9 cellular contexts compared by ENCODE assay signal in the genomic region with DNA sequence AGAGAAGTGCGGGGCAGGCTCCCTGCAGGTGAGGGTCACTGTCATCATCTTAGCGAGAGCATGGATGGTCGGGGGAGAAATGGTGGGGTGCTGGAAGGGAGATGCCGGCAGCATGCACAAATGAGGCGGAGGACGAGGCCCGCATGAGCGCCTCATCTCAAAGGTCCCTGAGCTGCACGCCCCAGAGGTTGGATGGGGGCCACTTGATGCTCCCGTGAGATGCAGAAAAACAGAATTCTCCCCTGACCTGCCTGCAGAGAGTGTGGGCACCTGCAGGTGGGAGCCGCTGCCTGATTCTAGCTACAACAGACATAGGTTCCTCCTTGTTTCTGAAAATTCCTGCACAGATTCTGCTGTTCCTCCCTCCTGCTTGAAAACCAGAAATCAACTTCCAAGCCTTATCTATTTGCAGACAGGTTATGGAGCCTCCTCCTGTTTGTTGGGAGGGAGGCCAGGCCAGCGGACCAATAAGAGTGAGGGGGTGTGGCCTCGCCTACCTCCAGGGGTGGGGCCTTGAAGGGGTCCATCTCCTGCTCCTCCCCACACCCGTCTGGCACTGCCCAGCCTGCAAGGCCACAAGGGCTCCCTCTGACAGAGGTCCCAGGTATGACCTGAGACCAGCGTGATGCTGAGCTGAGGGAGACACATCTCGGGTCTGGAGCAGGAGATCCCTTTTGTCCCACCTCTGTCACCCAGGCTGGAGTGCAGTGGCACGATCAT.
A peak's percentile ranks its signal among the peaks of the same experiment; 100 is the strongest.
DNase-seq lines count a peak whose midpoint lies in the region; ATAC-seq, FAIRE-seq and TF ChIP-seq lines count a peak whose summit lies in the region.
"Had no signal": no experiment of that assay in that cellular context is flagged by ENCODE, and none has a peak within 500 bp of the region (broad histone marks: within the 10 kb centered on the region; RNA-seq: fewer than 3 reads in every experiment).

No MANE protein-coding gene starts in this region.

- BruUV-seq in A673 (replicated peaks; lab: Mats Ljungman, UMichigan) (no TSS peak), HCT116 (replicated peaks; lab: Mats Ljungman, UMichigan) (no TSS peak)

- WGBS in testis, 2 donors, result 52 to 77% methylated on average over 15 to 17 of the region's 17 CpGs

- peak; percentile 100 for ATAC-seq in HCT116

- H3K4me3 ChIP-seq in A673 (ENCODE audit: low read depth, low read length, poor library complexity, severe bottlenecking) (no peak overlapping the region), HCT116 (replicated peaks in 1 of 2; ENCODE audit: low read depth in 1 of 2, low read length in 2 of 2) (no peak overlapping the region), testis (no peak overlapping the region)

- POLR2A ChIA-PET in A673 (lab: Charles Lee; ENCODE audit: low non-redundant PET) (no interaction called here), HCT116 (lab: Charles Lee) (no interaction called here)

- CTCF ChIA-PET in A673 (lab: Charles Lee) (no interaction called here), HCT116 (lab: Charles Lee) (no interaction called here)

- H3K27ac ChIP-seq in A673 (ENCODE audit: low read depth, low read length, poor library complexity, severe bottlenecking), result no peak overlapping the region
- peak overlapping the region; percentile 44; the same call in 1 of the 2 replicates for H3K27ac ChIP-seq in HCT116 (ENCODE audit: low read depth, low read length)
- H3K27ac ChIP-seq in testis, result no peak overlapping the region

- TF ChIP-seq CTCF in A673 (conservative IDR thresholded peaks at IDR 0.05; ENCODE audit: low read depth, low read length) (no peak), HCT116 (IDR thresholded peaks at IDR 0.05 in 2 of 3, conservative IDR thresholded peaks at IDR 0.05 in 1 of 3; ENCODE audit: borderline replicate concordance in 1 of 3, insufficient read depth in 1 of 3, low read depth in 2 of 3, low read length in 2 of 3) (peak in 1 of 3 experiments; percentile 11; a peak in 1 of 6 replicates), testis (IDR thresholded peaks at IDR 0.05) (no peak)

- no peaks in the 10 kb centered on the region for H3K79me2 ChIP-seq in HCT116 (ENCODE audit: insufficient read depth, low read length)

- no peak for TF ChIP-seq RAD21 in HCT116 (IDR thresholded peaks at IDR 0.05; ENCODE audit: low read depth)

- RAD21 ChIA-PET in HCT116 (lab: Charles Lee; ENCODE audit: low non-redundant PET in 1 of 2, low total read pairs in 2 of 2, uncharacterized antibody in 2 of 2, unreplicated experiment in 2 of 2), result no interaction called here

- DNase-seq in A673 (ENCODE audit: low spot score) (peak; percentile 44), HCT116 (ENCODE audit: low read depth, low spot score) (peak; percentile 64), NCI-H774 (lab: John Stamatoyannopoulos, UW) (peak; percentile 66), cerebellum (ENCODE audit: low spot score) (peak; percentile 93), testis (peak; percentile 33), T-helper 9 cell (no peak), LoVo (ENCODE audit: low spot score) (no peak)

- H3K27me3 ChIP-seq in A673 (replicated peaks; ENCODE audit: insufficient read depth, low read depth, low read length, poor library complexity) (no peaks in the 10 kb centered on the region), HCT116 (ENCODE audit: insufficient read depth, low read length) (no peaks in the 10 kb centered on the region), testis (no peaks in the 10 kb centered on the region)

- no peaks in the 10 kb centered on the region for H3K4me1 ChIP-seq in A673 (ENCODE audit: insufficient read depth, low read length, poor library complexity, severe bottlenecking)
- peaks cover 9 to 12% of the 10 kb centered on the region in 2 experiments; a peak in 3 of 4 replicates for H3K4me1 ChIP-seq in HCT116 (ENCODE audit: control insufficient read depth in 1 of 2, insufficient read depth in 2 of 2, low read length in 2 of 2)
- H3K4me1 ChIP-seq in testis, result peaks cover 16% of the 10 kb centered on the region

- intact Hi-C loops in A673 (cut with micrococcal nuclease; ENCODE audit: unreplicated experiment), result no loop called here
- intact Hi-C loops in HCT116 (cut with micrococcal nuclease), result no loop called here
- intact Hi-C loops in testis (cut with DNase I; ENCODE audit: low total_unique reads), result no loop called here

- peak overlapping the region; percentile 58 for H3K4me2 ChIP-seq in HCT116 (ENCODE audit: low read length)

- no peaks in the 10 kb centered on the region for H3K9me2 ChIP-seq in HCT116 (ENCODE audit: insufficient read depth)

- FAIRE-seq in G401.6 (lab: Jason Lieb, UNC), result peak; percentile 66
- FAIRE-seq: colon had no signal

- no peak overlapping the region for H3K9ac ChIP-seq in HCT116 (ENCODE audit: low read length)

- no peaks in the 10 kb centered on the region for H4K20me1 ChIP-seq in HCT116 (ENCODE audit: insufficient read depth)

- no peak for TF ChIP-seq POLR2A in HCT116 (IDR thresholded peaks at IDR 0.05; ENCODE audit: borderline replicate concordance, extremely low read depth, insufficient read depth, insufficient read length)
- no peak for TF ChIP-seq POLR2A in testis (IDR thresholded peaks at IDR 0.05)

- H2AFZ ChIP-seq in HCT116 (ENCODE audit: low read depth, low read length, poor library complexity, severe bottlenecking), result peak overlapping the region; percentile 32

- H3K36me3 ChIP-seq in A673 (ENCODE audit: insufficient read depth, low read length, poor library complexity, severe bottlenecking) (peaks cover 13% of the 10 kb centered on the region), HCT116 (ENCODE audit: control insufficient read depth in 1 of 2, insufficient read depth in 2 of 2, low read length in 2 of 2) (no peaks in the 10 kb centered on the region), testis (ENCODE audit: low read depth, missing control alignments) (no peaks in the 10 kb centered on the region)

- H3K9me3 ChIP-seq in A673 (ENCODE audit: low read depth, low read length, poor library complexity, severe bottlenecking) (no peaks in the 10 kb centered on the region), HCT116 (ENCODE audit: control insufficient read depth in 1 of 2, insufficient read depth in 1 of 2, low read depth in 1 of 2, low read length in 2 of 2) (no peaks in the 10 kb centered on the region), testis (no peaks in the 10 kb centered on the region)

TF ChIP-seq in HCT116, 20 proteins besides CTCF, POLR2A, EP300 and RAD21:
- TF ChIP-seq ZFX (IDR thresholded peaks at IDR 0.05), result no peak
- TF ChIP-seq SRF (IDR thresholded peaks at IDR 0.05; ENCODE audit: low read depth), result no peak
- TF ChIP-seq, protein P1, sequence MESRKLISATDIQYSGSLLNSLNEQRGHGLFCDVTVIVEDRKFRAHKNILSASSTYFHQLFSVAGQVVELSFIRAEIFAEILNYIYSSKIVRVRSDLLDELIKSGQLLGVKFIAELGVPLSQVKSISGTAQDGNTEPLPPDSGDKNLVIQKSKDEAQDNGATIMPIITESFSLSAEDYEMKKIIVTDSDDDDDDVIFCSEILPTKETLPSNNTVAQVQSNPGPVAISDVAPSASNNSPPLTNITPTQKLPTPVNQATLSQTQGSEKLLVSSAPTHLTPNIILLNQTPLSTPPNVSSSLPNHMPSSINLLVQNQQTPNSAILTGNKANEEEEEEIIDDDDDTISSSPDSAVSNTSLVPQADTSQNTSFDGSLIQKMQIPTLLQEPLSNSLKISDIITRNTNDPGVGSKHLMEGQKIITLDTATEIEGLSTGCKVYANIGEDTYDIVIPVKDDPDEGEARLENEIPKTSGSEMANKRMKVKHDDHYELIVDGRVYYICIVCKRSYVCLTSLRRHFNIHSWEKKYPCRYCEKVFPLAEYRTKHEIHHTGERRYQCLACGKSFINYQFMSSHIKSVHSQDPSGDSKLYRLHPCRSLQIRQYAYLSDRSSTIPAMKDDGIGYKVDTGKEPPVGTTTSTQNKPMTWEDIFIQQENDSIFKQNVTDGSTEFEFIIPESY (IDR thresholded peaks at IDR 0.05; ENCODE audit: extremely low read depth, insufficient replicate concordance, low read length), result peak; percentile 4
- TF ChIP-seq, protein P2, sequence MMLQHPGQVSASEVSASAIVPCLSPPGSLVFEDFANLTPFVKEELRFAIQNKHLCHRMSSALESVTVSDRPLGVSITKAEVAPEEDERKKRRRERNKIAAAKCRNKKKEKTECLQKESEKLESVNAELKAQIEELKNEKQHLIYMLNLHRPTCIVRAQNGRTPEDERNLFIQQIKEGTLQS (IDR thresholded peaks at IDR 0.05), result no peak
- TF ChIP-seq, protein P3, sequence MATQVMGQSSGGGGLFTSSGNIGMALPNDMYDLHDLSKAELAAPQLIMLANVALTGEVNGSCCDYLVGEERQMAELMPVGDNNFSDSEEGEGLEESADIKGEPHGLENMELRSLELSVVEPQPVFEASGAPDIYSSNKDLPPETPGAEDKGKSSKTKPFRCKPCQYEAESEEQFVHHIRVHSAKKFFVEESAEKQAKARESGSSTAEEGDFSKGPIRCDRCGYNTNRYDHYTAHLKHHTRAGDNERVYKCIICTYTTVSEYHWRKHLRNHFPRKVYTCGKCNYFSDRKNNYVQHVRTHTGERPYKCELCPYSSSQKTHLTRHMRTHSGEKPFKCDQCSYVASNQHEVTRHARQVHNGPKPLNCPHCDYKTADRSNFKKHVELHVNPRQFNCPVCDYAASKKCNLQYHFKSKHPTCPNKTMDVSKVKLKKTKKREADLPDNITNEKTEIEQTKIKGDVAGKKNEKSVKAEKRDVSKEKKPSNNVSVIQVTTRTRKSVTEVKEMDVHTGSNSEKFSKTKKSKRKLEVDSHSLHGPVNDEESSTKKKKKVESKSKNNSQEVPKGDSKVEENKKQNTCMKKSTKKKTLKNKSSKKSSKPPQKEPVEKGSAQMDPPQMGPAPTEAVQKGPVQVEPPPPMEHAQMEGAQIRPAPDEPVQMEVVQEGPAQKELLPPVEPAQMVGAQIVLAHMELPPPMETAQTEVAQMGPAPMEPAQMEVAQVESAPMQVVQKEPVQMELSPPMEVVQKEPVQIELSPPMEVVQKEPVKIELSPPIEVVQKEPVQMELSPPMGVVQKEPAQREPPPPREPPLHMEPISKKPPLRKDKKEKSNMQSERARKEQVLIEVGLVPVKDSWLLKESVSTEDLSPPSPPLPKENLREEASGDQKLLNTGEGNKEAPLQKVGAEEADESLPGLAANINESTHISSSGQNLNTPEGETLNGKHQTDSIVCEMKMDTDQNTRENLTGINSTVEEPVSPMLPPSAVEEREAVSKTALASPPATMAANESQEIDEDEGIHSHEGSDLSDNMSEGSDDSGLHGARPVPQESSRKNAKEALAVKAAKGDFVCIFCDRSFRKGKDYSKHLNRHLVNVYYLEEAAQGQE (IDR thresholded peaks at IDR 0.05; ENCODE audit: low read depth), result no peak
- TF ChIP-seq POLR2AphosphoS5 (IDR thresholded peaks at IDR 0.05; ENCODE audit: low read depth, low read length), result peak; percentile 41; the same call in 1 of the 2 replicates
- no peak for TF ChIP-seq CBX3 (IDR thresholded peaks at IDR 0.05; ENCODE audit: low read depth)

Comparison
In these comparisons a context has a peak if more than half of its experiments do, and no peak if none do; other contexts are left out.
1. DNase-seq: peak in A673 (single experiment), HCT116 (single experiment), NCI-H774 (single experiment), cerebellum (single experiment) and testis (single experiment); none in T-helper 9 cell (single experiment) and LoVo (single experiment).